ENCODE assay signal across 22 cellular contexts in genomic region chr1:1947493-1947892, GRCh38. TPM values are rescaled to one million over a fixed set of nuclear protein-coding genes. Genes with fewer than 3 reads are reported as not detected.
DNase-seq lines count a peak whose midpoint lies in the region; ATAC-seq and TF ChIP-seq lines count a peak whose summit lies in the region.
"Had no signal": no experiment of that assay in that cellular context is flagged by ENCODE, and none has a peak within 500 bp of the region (broad histone marks: within the 10 kb centered on the region; RNA-seq: fewer than 3 reads in every experiment).

No MANE protein-coding gene starts in this region.

- intact Hi-C loops in right cardiac atrium (cut with DNase I), result loop anchor here in 2 of 4 donors (5.0 to 10.0 kb wide), 2 partner anchors 100 to 227 kb away; no protein-coding TSS in a partner anchor
- intact Hi-C loops in cardiac septum (cut with DNase I), result no loop called here
- intact Hi-C loops in left lung (cut with DNase I), result no loop called here
- intact Hi-C loops in aorta (cut with DNase I), result no loop called here
- intact Hi-C loops in esophagus squamous epithelium (cut with DNase I), result no loop called here

- H3K27ac ChIP-seq in right cardiac atrium (ENCODE audit: low read length) (no peak overlapping the region), left lung (no peak overlapping the region), aorta (ENCODE audit: low read depth in 1 of 2, low read length in 2 of 2) (no peak overlapping the region), esophagus squamous epithelium (no peak overlapping the region)
- H3K27ac ChIP-seq: C4-2B, colonic mucosa, pancreas, uterus had no signal

- TF ChIP-seq POLR2A in esophagus squamous epithelium (IDR thresholded peaks at IDR 0.05), result no peak

- DNase-seq in right cardiac atrium (peak in 2 of 3 donors; percentile 33 to 41), cardiac septum (ENCODE audit: low spot score) (no peak), NCI-H2171 treated with DMSO at 0.1 percent for 48 hours (lab: John Stamatoyannopoulos, UW) (peak; percentile 73), left lung (peak in 1 of 2 donors; percentile 80), aorta (peak; percentile 13 to 61), glomerular visceral epithelial cell (ENCODE audit: extremely low spot score) (no peak), NCI-H187 treated with DMSO at 0.1 percent for 48 hours (lab: John Stamatoyannopoulos, UW) (no peak), esophagus squamous epithelium (lab: John Stamatoyannopoulos, UW) (no peak)
- DNase-seq: activated CD4-positive, alpha-beta memory T cell treated with anti-CD3 and anti-CD28 coated beads for 36 hours; activated effector memory CD4-positive, alpha-beta T cell treated with Interleukin-2 at 50 U/mL for 16 hours; colonic mucosa; KBM-7; naive thymus-derived CD8-positive, alpha-beta T cell; NCI-H2029; NCI-H524 treated with DMSO at 0.1 percent for 48 hours; RPMI8226; uterus had no signal

- no peak for TF ChIP-seq CTCF in left lung (IDR thresholded peaks at IDR 0.05)
- no peak for TF ChIP-seq CTCF in esophagus squamous epithelium (IDR thresholded peaks at IDR 0.05)

- H3K4me1 ChIP-seq in right cardiac atrium (ENCODE audit: control insufficient read depth, insufficient read depth, low read length) (no peaks in the 10 kb centered on the region), left lung (peaks cover 3 to 6% of the 10 kb centered on the region in 2 donors), aorta (ENCODE audit: control insufficient read depth in 1 of 2, insufficient read depth in 2 of 2, low read length in 2 of 2) (no peaks in the 10 kb centered on the region), esophagus squamous epithelium (peaks cover 8 to 25% (median 9%) of the 10 kb centered on the region in 3 donors)
- H3K4me1 ChIP-seq: colonic mucosa, uterus had no signal

- no peaks in the 10 kb centered on the region for H3K27me3 ChIP-seq in right cardiac atrium (ENCODE audit: control insufficient read depth, insufficient read depth)
- peaks cover 0 to 13% of the 10 kb centered on the region in 2 donors for H3K27me3 ChIP-seq in left lung
- no peaks in the 10 kb centered on the region for H3K27me3 ChIP-seq in aorta (ENCODE audit: control insufficient read depth in 1 of 2, insufficient read depth in 2 of 2, low read length in 1 of 2)
- peaks cover 0 to 51% (median 0%) of the 10 kb centered on the region in 4 donors for H3K27me3 ChIP-seq in esophagus squamous epithelium
- H3K27me3 ChIP-seq: colonic mucosa, pancreas, uterus had no signal

- H3K4me3 ChIP-seq in right cardiac atrium (ENCODE audit: low read length) (no peak overlapping the region), left lung (no peak overlapping the region), aorta (ENCODE audit: low read length in 2 of 2) (no peak overlapping the region), esophagus squamous epithelium (no peak overlapping the region)
- H3K4me3 ChIP-seq: colonic mucosa, pancreas, uterus had no signal

- 81% methylated on average over 14 of the region's 14 CpGs for WGBS in right cardiac atrium
- 71 to 74% methylated on average over 14 of the region's 14 CpGs for WGBS in aorta, 2 donors
- 47 to 53% methylated on average over 3 to 5 of the region's 14 CpGs for WGBS in esophagus squamous epithelium, 2 donors

- H3K9me3 ChIP-seq in right cardiac atrium (ENCODE audit: control insufficient read depth, low read length) (no peaks in the 10 kb centered on the region), left lung (peaks cover 0 to 3% of the 10 kb centered on the region in 2 donors), aorta (ENCODE audit: control insufficient read depth, low read length) (no peaks in the 10 kb centered on the region), esophagus squamous epithelium (no peaks in the 10 kb centered on the region)
- H3K9me3 ChIP-seq: colonic mucosa, pancreas, uterus had no signal

- H3K36me3 ChIP-seq in left lung (no peaks in the 10 kb centered on the region), aorta (ENCODE audit: control insufficient read depth in 1 of 2, insufficient read depth in 2 of 2, low read length in 1 of 2) (no peaks in the 10 kb centered on the region), esophagus squamous epithelium (no peaks in the 10 kb centered on the region)
- H3K36me3 ChIP-seq: colonic mucosa, pancreas, uterus had no signal

- ATAC-seq in right cardiac atrium (no peak), left lung (peak; percentile 43), aorta (ENCODE audit: low FRiP score) (no peak)
- ATAC-seq: HCT116; naive thymus-derived CD8-positive, alpha-beta T cell; pancreas had no signal

RNA-seq across cellular contexts. Expression of gene TMEM52, which starts 28.4 kb away (rescaled TPM):
- total RNA-seq in right cardiac atrium, result under 1 TPM; 0.34 to 0.89 (median 0.59) TPM
- 1.9 TPM for polyA plus RNA-seq in right cardiac atrium
- 0.70 TPM for total RNA-seq in cardiac septum
- total RNA-seq in left lung, result 1 to 10 TPM; 1.2 to 1.6 TPM
- not detected for total RNA-seq in aorta
- under 1 TPM in 1 of 2 donors, not detected in 1; 0.13 TPM for polyA plus RNA-seq in aorta
- total RNA-seq in esophagus squamous epithelium, result 1 to 10 TPM; 1.1 to 3.6 (median 3.0) TPM

RNA-seq across cellular contexts. Expression of gene CALML6, which starts 32.4 kb away (rescaled TPM):
- total RNA-seq in right cardiac atrium, result under 1 TPM in 2 of 4 donors, not detected in 2; 0.24 to 0.36 TPM
- polyA plus RNA-seq in right cardiac atrium, result 0.18 TPM
- total RNA-seq in cardiac septum, result 0.16 TPM
- total RNA-seq in left lung, result 1 to 10 TPM in 1 of 2 donors, under 1 TPM in 1; 0.67 to 1.0 TPM
- 1 to 10 TPM in 1 of 2 donors, not detected in 1; 1.1 TPM for total RNA-seq in aorta
- 1 to 10 TPM in 1 of 2 donors, not detected in 1; 4.5 TPM for polyA plus RNA-seq in aorta
- total RNA-seq in esophagus squamous epithelium, result under 1 TPM in 1 of 4 donors, not detected in 3; 0.57 TPM
- total RNA-seq: HT-29 had no signal
- polyA plus RNA-seq: naive thymus-derived CD8-positive, alpha-beta T cell had no signal

RNA-seq across cellular contexts. Expression of gene CFAP74, which starts 56.1 kb away (rescaled TPM):
- not detected for total RNA-seq in right cardiac atrium
- 0.11 TPM for polyA plus RNA-seq in right cardiac atrium
- total RNA-seq in cardiac septum, result not detected
- total RNA-seq in left lung, result 1 to 10 TPM in 1 of 2 donors, under 1 TPM in 1; 0.23 to 2.6 TPM
- under 1 TPM in 1 of 2 donors, not detected in 1; 0.36 TPM for total RNA-seq in aorta
- polyA plus RNA-seq in aorta, result not detected
- not detected for total RNA-seq in esophagus squamous epithelium
- total RNA-seq: activated CD4-positive, alpha-beta memory T cell treated with anti-CD3 and anti-CD28 coated beads for 36 hours; HT-29; naive thymus-derived CD8-positive, alpha-beta T cell; pancreas had no signal
- polyA plus RNA-seq: keratinocyte; naive thymus-derived CD8-positive, alpha-beta T cell had no signal

RNA-seq across cellular contexts. Expression of gene GNB1, which starts 56.6 kb away (rescaled TPM):
- total RNA-seq in right cardiac atrium, result 100 to 1,000 TPM; 152 to 205 (median 174) TPM
- 73.7 TPM for polyA plus RNA-seq in right cardiac atrium
- 183 TPM for total RNA-seq in cardiac septum
- 100 to 1,000 TPM; 347 to 360 TPM for total RNA-seq in left lung
- 100 to 1,000 TPM; 299 to 312 TPM for total RNA-seq in aorta
- 100 to 1,000 TPM; 142 to 197 TPM for polyA plus RNA-seq in aorta
- total RNA-seq in esophagus squamous epithelium, result 100 to 1,000 TPM in 1 of 4 donors, 10 to 100 TPM in 3; 54.3 to 102 (median 74.7) TPM

Comparison
In these comparisons a context has a peak if more than half of its experiments do, and no peak if none do; other contexts are left out.
1. DNase-seq: peak in right cardiac atrium (2 of 3), NCI-H2171 treated with DMSO at 0.1 percent for 48 hours (single experiment) and aorta (2 of 2); none in cardiac septum (single experiment), glomerular visceral epithelial cell (single experiment), NCI-H187 treated with DMSO at 0.1 percent for 48 hours (single experiment) and esophagus squamous epithelium (single experiment).